In genomic region chr3:170520996-170521395, GRCh38 we compare ENCODE assay signal across 25 cellular contexts.
DNase-seq lines count a peak whose midpoint lies in the region; ATAC-seq, FAIRE-seq and TF ChIP-seq lines count a peak whose summit lies in the region.
"Had no signal": no experiment of that assay in that cellular context is flagged by ENCODE, and none has a peak within 500 bp of the region (broad histone marks: within the 10 kb centered on the region; RNA-seq: fewer than 3 reads in every experiment).

No MANE protein-coding gene starts in this region.

- no peaks in the 10 kb centered on the region for H3K36me3 ChIP-seq in mucosa of descending colon (ENCODE audit: low read depth)
- H3K36me3 ChIP-seq: thyroid gland had no signal

- intact Hi-C loops in mucosa of descending colon (cut with DNase I, micrococcal nuclease): no loop called here

- no peaks in the 10 kb centered on the region for H3K9me3 ChIP-seq in mucosa of descending colon
- H3K9me3 ChIP-seq: thyroid gland had no signal

- TF ChIP-seq CTCF in mucosa of descending colon (IDR thresholded peaks at IDR 0.05): no peak

- FAIRE-seq in H54 (lab: Jason Lieb, UNC): peak; percentile 90

- peak; percentile 66 for ATAC-seq in mucosa of descending colon
- ATAC-seq: activated CD4-positive, CD25-positive, alpha-beta regulatory T cell treated with anti-CD3 and anti-CD28 coated beads, Interleukin-2, amount 50 U/mL, for 24 hours; Right ventricle myocardium inferior; sciatic nerve; stimulated activated naive CD8-positive, alpha-beta T cell treated with anti-CD3 and anti-CD28 coated beads, Interleukin-15, amount 100 ng/mL, for 72 hours had no signal

- DNase-seq in H54 (ENCODE audit: insufficient read length, low spot score) (no peak), OCI-M1 (lab: John Stamatoyannopoulos, UW) (peak; percentile 65), dermis microvascular lymphatic vessel endothelial cell (ENCODE audit: low read depth in 2 of 2) (peak; percentile 82 to 83), mucosa of descending colon (peak in 1 of 3 donors; percentile 11), NCI-H510A (lab: John Stamatoyannopoulos, UW) (no peak), NCI-H82 (lab: John Stamatoyannopoulos, UW) (no peak), activated T-cell treated with anti-CD3 and anti-CD28 coated beads for 4 hours (no peak)
- DNase-seq: activated CD4-positive, alpha-beta memory T cell treated with anti-CD3 and anti-CD28 coated beads for 36 hours; activated gamma-delta T cell; CD4-positive, alpha-beta memory T cell; GDM1; HFFc6; kidney glomerular epithelial cell; MV-4-11; NCI-H1694; NCI-H2171 treated with DMSO at 0.1 percent for 48 hours; NCI-H748 treated with DMSO at 0.1 percent for 48 hours; stimulated activated CD4-positive, alpha-beta T cell treated with anti-CD3 and anti-CD28 coated beads, Interleukin-15, amount 100 ng/mL, for 24 hours; stimulated activated naive CD8-positive, alpha-beta T cell treated with anti-CD3 and anti-CD28 coated beads, Interleukin-15, amount 100 ng/mL, for 72 hours; T1000; thyroid gland had no signal

- no peak overlapping the region for H3K4me3 ChIP-seq in mucosa of descending colon
- H3K4me3 ChIP-seq: lung, thyroid gland had no signal

- TF ChIP-seq POLR2A in H54 (IDR thresholded peaks at IDR 0.05; ENCODE audit: low read depth, low read length): no peak

- no peaks in the 10 kb centered on the region for H3K4me1 ChIP-seq in mucosa of descending colon (ENCODE audit: low read depth)
- H3K4me1 ChIP-seq: thyroid gland had no signal

Comparison
In these comparisons a context has a peak if more than half of its experiments do, and no peak if none do; other contexts are left out.
1. DNase-seq: peak in OCI-M1 (single experiment) and dermis microvascular lymphatic vessel endothelial cell (2 of 2); none in H54 (single experiment), NCI-H510A (single experiment), NCI-H82 (single experiment) and activated T-cell treated with anti-CD3 and anti-CD28 coated beads for 4 hours (single experiment).